Comparison of ENCODE assay signal across 8 cellular contexts in genomic region chr4:84750260-84750955, GRCh38.
DNase-seq lines count a peak whose midpoint lies in the region; ATAC-seq, FAIRE-seq and TF ChIP-seq lines count a peak whose summit lies in the region.

No MANE protein-coding gene starts in this region.

- H3K4me3 ChIP-seq in A549 = no peak overlapping the region
- H3K4me3 ChIP-seq in GM12875 (ENCODE audit: low read depth, low read length) = no peak overlapping the region
- H3K4me3 ChIP-seq in tibial nerve = no peak overlapping the region
- no peak overlapping the region for H3K4me3 ChIP-seq in effector memory CD4-positive, alpha-beta T cell (ENCODE audit: insufficient read depth, low read depth, low read length, poor library complexity, severe bottlenecking)

- no peak for FAIRE-seq in A549 (lab: Jason Lieb, UNC)

- POLR2A ChIA-PET in A549 (lab: Yijun Ruan, JAX) = interaction anchor here (0.6 kb wide), 1 partner anchor 216 kb away, joined by 3 read pairs; the partner anchor contains the start of gene WDFY3

- H3K27me3 ChIP-seq in tibial nerve = no peaks in the 10 kb centered on the region
- H3K27me3 ChIP-seq in effector memory CD4-positive, alpha-beta T cell (replicated peaks; ENCODE audit: control insufficient read depth, insufficient read depth, low read length, poor library complexity, severe bottlenecking) = no peaks in the 10 kb centered on the region

- H3K4me1 ChIP-seq in A549 (no peaks in the 10 kb centered on the region), tibial nerve (peaks cover 0 to 4% (median 0%) of the 10 kb centered on the region in 4 donors)
- H3K4me1 ChIP-seq in effector memory CD4-positive, alpha-beta T cell (ENCODE audit: control insufficient read depth, insufficient read depth, low read length, poor library complexity, severe bottlenecking) = no peaks in the 10 kb centered on the region

- TF ChIP-seq RAD21 in A549 (conservative IDR thresholded peaks at IDR 0.05 in 1 of 2, IDR thresholded peaks at IDR 0.05 in 1 of 2) = peak; percentile 45 to 57

- DNase-seq in A549 (ENCODE audit: low read depth in 1 of 2, low spot score in 1 of 2) (peak; percentile 28 to 29), NCI-H2227 (lab: John Stamatoyannopoulos, UW; ENCODE audit: unreplicated experiment) (peak; percentile 62), astrocyte of the hippocampus (ENCODE audit: low read depth, low spot score) (peak; percentile 64), inferior parietal cortex (ENCODE audit: extremely low spot score) (peak; percentile 86), tibial nerve (ENCODE audit: low spot score in 2 of 2) (no peak)
- no peak for DNase-seq in effector memory CD4-positive, alpha-beta T cell

- H3K4me2 ChIP-seq in A549 = no peak overlapping the region

- H3K9me3 ChIP-seq in A549 (no peaks in the 10 kb centered on the region), tibial nerve (no peaks in the 10 kb centered on the region)
- H3K9me3 ChIP-seq in effector memory CD4-positive, alpha-beta T cell (ENCODE audit: control insufficient read depth, low read length) = no peaks in the 10 kb centered on the region

- H3K27ac ChIP-seq in A549 (no peak overlapping the region), tibial nerve (no peak overlapping the region)
- no peak overlapping the region for H3K27ac ChIP-seq in effector memory CD4-positive, alpha-beta T cell (ENCODE audit: insufficient read depth, low read length, poor library complexity, severe bottlenecking)

- WGBS in A549 (ENCODE audit: missing lambda C conversion rate) = 4% methylated on average over 1 of the region's 1 CpG
- WGBS in tibial nerve, 2 donors = 4 to 11% methylated on average over 1 of the region's 1 CpG

- TF ChIP-seq CTCF in A549 (IDR thresholded peaks at IDR 0.05) = peak; percentile 67
- TF ChIP-seq CTCF in GM12875 (IDR thresholded peaks at IDR 0.05; ENCODE audit: borderline replicate concordance, insufficient read depth, low read depth, low read length) = peak; percentile 32; the same call in 1 of the 2 replicates
- peak; percentile 46 to 70 (median 61) for TF ChIP-seq CTCF in tibial nerve (IDR thresholded peaks at IDR 0.05)

- ATAC-seq in A549 = peak; percentile 77 to 78; a peak in 5 of 6 replicates
- peak; percentile 89 for ATAC-seq in HG02885 (IDR thresholded peaks at IDR 0.05; ENCODE audit: poor library complexity, unreplicated experiment)

- CTCF ChIA-PET in A549 (lab: Yijun Ruan, JAX) = interaction anchor here (0.5 to 2.5 kb wide), 24 partner anchors 9 to 621 kb away, joined by 3 to 33 read pairs (median 4); partner anchors contain the start of gene WDFY3

- H3K36me3 ChIP-seq in tibial nerve = peaks cover 0 to 91% (median 0%) of the 10 kb centered on the region in 3 donors
- H3K36me3 ChIP-seq in effector memory CD4-positive, alpha-beta T cell (ENCODE audit: control insufficient read depth, insufficient read depth, low read length) = no peaks in the 10 kb centered on the region

- no peak for TF ChIP-seq EP300 in A549 (IDR thresholded peaks at IDR 0.05)
- TF ChIP-seq EP300 in tibial nerve (IDR thresholded peaks at IDR 0.05) = no peak

- TF ChIP-seq POLR2A in A549 (IDR thresholded peaks at IDR 0.05; ENCODE audit: low read length) = no peak
- no peak for TF ChIP-seq POLR2A in tibial nerve (IDR thresholded peaks at IDR 0.05)

TF ChIP-seq in A549, 52 proteins besides CTCF, POLR2A, EP300 and RAD21:
- no peak for TF ChIP-seq GATA3 (IDR thresholded peaks at IDR 0.05; ENCODE audit: borderline replicate concordance)
- no peak for TF ChIP-seq FOSL2 (IDR thresholded peaks at IDR 0.05)
- TF ChIP-seq FOSL2 (CRISPR knock-in tag; IDR thresholded peaks at IDR 0.05) = no peak
- TF ChIP-seq TFCP2L1 (CRISPR knock-in tag; IDR thresholded peaks at IDR 0.05) = no peak
- TF ChIP-seq SMC3 (IDR thresholded peaks at IDR 0.05) = peak; percentile 71
TF ChIP-seq in A549: peak in this region for 1.

Comparison
In these comparisons a context has a peak if more than half of its experiments do, and no peak if none do; other contexts are left out.
1. DNase-seq: peak in A549 (2 of 2), NCI-H2227 (single experiment), astrocyte of the hippocampus (single experiment) and inferior parietal cortex (single experiment); none in tibial nerve (0 of 2) and effector memory CD4-positive, alpha-beta T cell (0 of 3).
2. Peak in every context shown above with its lines, with median percentiles within 50 percentile points of each other: CTCF ChIP-seq.